In genomic region chr2:131829456-131830241, GRCh38 we compare ENCODE assay signal across 7 cellular contexts.
DNase-seq lines count a peak whose midpoint lies in the region; ATAC-seq and TF ChIP-seq lines count a peak whose summit lies in the region.
"Not testable (repeated sequence)": the region's sequence is repeated elsewhere in the genome, so short reads cannot be mapped to it uniquely, and the experiment has no call there.

No MANE protein-coding gene starts in this region.

- not testable (repeated sequence) for H3K9me3 Mint-ChIP-seq in GM23338

- H3K4me3 ChIP-seq in GM23338; RWPE2 (ENCODE audit: severe bottlenecking); body of pancreas; upper lobe of right lung: not testable (repeated sequence)

- TF ChIP-seq POLR2A in body of pancreas (IDR thresholded peaks at IDR 0.05): not testable (repeated sequence)

- H3K4me2 ChIP-seq in GM23338: not testable (repeated sequence)

- not testable (repeated sequence) for H3K36me3 Mint-ChIP-seq in GM23338 (ENCODE audit: low read depth)

- H3K4me1 Mint-ChIP-seq in GM23338: not testable (repeated sequence)

- intact Hi-C loops in body of pancreas (cut with DNase I); cardiac septum (cut with DNase I); posterior vena cava (cut with DNase I); upper lobe of right lung (cut with DNase I): not testable (repeated sequence)

- DNase-seq in GM23338 (ENCODE audit: low spot score): peak; percentile 51
- not testable (repeated sequence) for DNase-seq in RWPE2 (ENCODE audit: low spot score); body of pancreas
- DNase-seq in cardiac septum (ENCODE audit: low spot score): peak; percentile 58
- peak; percentile 33 for DNase-seq in iPS-NIHi11 (ENCODE audit: low spot score)
- peak; percentile 79 for DNase-seq in posterior vena cava (ENCODE audit: low spot score)
- peak; percentile 41 for DNase-seq in upper lobe of right lung

- peak; percentile 27 for ATAC-seq in GM23338
- peak; percentile 5; the same call in 1 of the 3 replicates for ATAC-seq in RWPE2 (ENCODE audit: low read depth)
- ATAC-seq in body of pancreas: peak; percentile 19
- ATAC-seq in upper lobe of right lung: not testable (repeated sequence)

- not testable (repeated sequence) for H3K27me3 ChIP-seq in GM23338 (ENCODE audit: insufficient read depth); RWPE2 (ENCODE audit: insufficient read depth, poor library complexity, severe bottlenecking); body of pancreas; upper lobe of right lung

- H3K79me2 ChIP-seq in GM23338 (replicated peaks; ENCODE audit: insufficient read depth): not testable (repeated sequence)

- H3K27ac Mint-ChIP-seq in GM23338: not testable (repeated sequence)

- not testable (repeated sequence) for H3K4me1 ChIP-seq in GM23338 (ENCODE audit: insufficient read depth); RWPE2 (ENCODE audit: insufficient read depth, poor library complexity, severe bottlenecking); body of pancreas; upper lobe of right lung

- not testable (repeated sequence) for H3K9me3 ChIP-seq in RWPE2 (ENCODE audit: severe bottlenecking); body of pancreas; upper lobe of right lung

- not testable (repeated sequence) for H3K9me2 ChIP-seq in GM23338 (ENCODE audit: insufficient read depth)

- not testable (repeated sequence) for H3F3A ChIP-seq in GM23338 (replicated peaks; ENCODE audit: low read depth)

- H3K27ac ChIP-seq in GM23338 (ENCODE audit: low read depth); RWPE2 (ENCODE audit: poor library complexity, severe bottlenecking); body of pancreas; upper lobe of right lung: not testable (repeated sequence)

- WGBS in body of pancreas, 2 donors: 14 to 100% methylated on average over 1 to 94 of the region's 101 CpGs

- not testable (repeated sequence) for H4K20me1 ChIP-seq in GM23338 (replicated peaks; ENCODE audit: insufficient read depth)

- H3K36me3 ChIP-seq in GM23338 (ENCODE audit: insufficient read depth); RWPE2 (ENCODE audit: low read depth); body of pancreas (replicated peaks in 1 of 2; ENCODE audit: insufficient read depth in 1 of 2, low read depth in 2 of 2); upper lobe of right lung: not testable (repeated sequence)

- not testable (repeated sequence) for H3K27me3 Mint-ChIP-seq in GM23338 (ENCODE audit: insufficient read depth, low read depth, poor library complexity)

- not testable (repeated sequence) for H3K4me3 Mint-ChIP-seq in GM23338

- TF ChIP-seq CTCF in GM23338 (conservative IDR thresholded peaks at IDR 0.05; ENCODE audit: low read depth in 2 of 2); RWPE2 (IDR thresholded peaks at IDR 0.05; ENCODE audit: poor library complexity, severe bottlenecking); body of pancreas (IDR thresholded peaks at IDR 0.05); upper lobe of right lung (IDR thresholded peaks at IDR 0.05): not testable (repeated sequence)

- not testable (repeated sequence) for H2AFZ ChIP-seq in GM23338
